In the genomic region with DNA sequence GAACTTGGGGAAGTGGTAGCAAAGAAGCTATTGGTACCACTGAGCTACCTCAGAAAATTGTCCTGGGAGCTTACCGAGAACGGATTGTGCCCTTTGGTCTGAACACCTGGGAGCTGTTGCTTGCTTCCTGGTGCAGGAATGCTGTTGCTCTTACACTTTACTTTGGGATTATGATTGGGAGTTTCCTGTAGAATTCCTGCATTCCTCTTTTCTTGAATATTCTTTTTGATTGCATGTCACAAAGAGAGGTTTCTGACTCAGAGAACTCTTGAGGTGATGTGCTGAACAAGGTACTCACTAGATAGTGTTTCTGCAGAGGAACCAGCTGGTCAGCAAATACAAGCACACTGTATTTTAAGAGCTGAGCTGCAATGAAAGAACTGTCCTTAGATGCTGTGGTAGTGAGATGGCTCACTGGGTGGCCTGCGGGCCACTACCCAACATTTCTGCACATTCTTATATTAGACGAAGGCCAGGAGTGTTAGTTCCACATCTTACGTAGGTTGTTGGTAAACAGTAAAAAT, we compare ENCODE assay signal across 25 cellular contexts. TPM values are rescaled to one million over a fixed set of nuclear protein-coding genes. Genes with fewer than 3 reads are reported as not detected.
DNase-seq lines count a peak whose midpoint lies in the region; ATAC-seq and TF ChIP-seq lines count a peak whose summit lies in the region.
"Had no signal": no experiment of that assay in that cellular context is flagged by ENCODE, and none has a peak within 500 bp of the region (broad histone marks: within the 10 kb centered on the region; RNA-seq: fewer than 3 reads in every experiment).

No MANE protein-coding gene starts in this region.

- H3K27me3 ChIP-seq in endodermal cell (ENCODE audit: control insufficient read depth, insufficient read depth, low read length, poor library complexity, severe bottlenecking) (no peaks in the 10 kb centered on the region), mucosa of rectum (ENCODE audit: control insufficient read depth in 2 of 2, insufficient read depth in 2 of 2, low read length in 2 of 2) (no peaks in the 10 kb centered on the region)
- H3K27me3 ChIP-seq: SJCRH30, tibial nerve had no signal

- WGBS in endodermal cell (ENCODE audit: insufficient coverage in 1 of 2, insufficient read length in 1 of 2), 2 experiments, result 85 to 91% methylated on average over 1 to 5 of the region's 5 CpGs

- H3K4me1 Mint-ChIP-seq in endodermal cell, result peaks cover 37% of the 10 kb centered on the region
- H3K4me1 Mint-ChIP-seq in activated T-cell treated with anti-CD3 and anti-CD28 coated beads, Interleukin-2, amount 50 U/mL, for 4 hours (ENCODE audit: low read depth), result peaks cover 2% of the 10 kb centered on the region

- no peaks in the 10 kb centered on the region for H3K27me3 Mint-ChIP-seq in endodermal cell (ENCODE audit: insufficient read depth)
- no peaks in the 10 kb centered on the region for H3K27me3 Mint-ChIP-seq in activated T-cell treated with anti-CD3 and anti-CD28 coated beads, Interleukin-2, amount 50 U/mL, for 4 hours (ENCODE audit: low read depth)
- H3K27me3 Mint-ChIP-seq: activated naive CD8-positive, alpha-beta T cell treated with anti-CD3 and anti-CD28 coated beads, Interleukin-2, amount 50 U/mL, for 24 hours; dendritic cell treated with granulocyte-macrophage colony-stimulating factor and Interleukin-4, amounts not matched to agents 40 ng/mL and 50 ng/mL, for 4 days; naive thymus-derived CD8-positive, alpha-beta T cell had no signal

- no peak overlapping the region for H3K9ac ChIP-seq in endodermal cell (ENCODE audit: extremely low read depth, low read length, poor library complexity, severe bottlenecking)
- no peak overlapping the region for H3K9ac ChIP-seq in mucosa of rectum (ENCODE audit: low read depth in 1 of 2, low read length in 2 of 2)

- H3K4me3 ChIP-seq in endodermal cell (ENCODE audit: low read length), result no peak overlapping the region
- H3K4me3 ChIP-seq in mucosa of rectum (ENCODE audit: low read length in 2 of 2), result peak overlapping the region in 1 of 2 donors; percentile 24
- H3K4me3 ChIP-seq: PC-9, SJCRH30, tibial nerve had no signal

- no peak overlapping the region for H3K4me3 Mint-ChIP-seq in endodermal cell
- H3K4me3 Mint-ChIP-seq in activated T-cell treated with anti-CD3 and anti-CD28 coated beads, Interleukin-2, amount 50 U/mL, for 4 hours, result no peak overlapping the region
- H3K4me3 Mint-ChIP-seq: activated naive CD8-positive, alpha-beta T cell treated with anti-CD3 and anti-CD28 coated beads, Interleukin-2, amount 50 U/mL, for 24 hours; dendritic cell treated with granulocyte-macrophage colony-stimulating factor and Interleukin-4, amounts not matched to agents 40 ng/mL and 50 ng/mL, for 4 days; HFFc6; naive thymus-derived CD8-positive, alpha-beta T cell had no signal

- no peak for TF ChIP-seq CTCF in endodermal cell (conservative IDR thresholded peaks at IDR 0.05)

- no peaks in the 10 kb centered on the region for H3K36me3 Mint-ChIP-seq in endodermal cell (ENCODE audit: low read depth)
- no peaks in the 10 kb centered on the region for H3K36me3 Mint-ChIP-seq in activated T-cell treated with anti-CD3 and anti-CD28 coated beads, Interleukin-2, amount 50 U/mL, for 4 hours (ENCODE audit: insufficient read depth)
- H3K36me3 Mint-ChIP-seq: naive thymus-derived CD8-positive, alpha-beta T cell had no signal

- H3K27ac ChIP-seq in endodermal cell (ENCODE audit: low read depth, low read length) (no peak overlapping the region), mucosa of rectum (ENCODE audit: low read depth in 2 of 2, low read length in 2 of 2) (peak overlapping the region; percentile 70 to 71)
- H3K27ac ChIP-seq: 22Rv1, PC-9, SJCRH30, VCaP had no signal

- H3K9me3 ChIP-seq in endodermal cell (ENCODE audit: control insufficient read depth, low read length) (no peaks in the 10 kb centered on the region), mucosa of rectum (ENCODE audit: control insufficient read depth in 2 of 2, low read length in 2 of 2) (no peaks in the 10 kb centered on the region)
- H3K9me3 ChIP-seq: SJCRH30, tibial nerve had no signal

- DNase-seq in NCI-H82 (lab: John Stamatoyannopoulos, UW), result peak; percentile 41
- no peak for DNase-seq in NCI-H82 treated with DMSO at 0.1 percent for 48 hours (lab: John Stamatoyannopoulos, UW; ENCODE audit: unreplicated experiment)
- no peak for DNase-seq in endodermal cell
- DNase-seq in middle frontal gyrus (ENCODE audit: extremely low spot score, low spot score), result no peak
- DNase-seq in activated T-cell treated with anti-CD3 and anti-CD28 coated beads, Interleukin-2, amount 50 U/mL, for 4 hours, result no peak
- DNase-seq: activated CD4-positive, alpha-beta T cell treated with anti-CD3 and anti-CD28 coated beads, Interleukin-2, amount 50 U/mL, for 48 hours; activated effector memory CD4-positive, alpha-beta T cell treated with anti-CD3 and anti-CD28 coated beads, Interleukin-2, amount 50 U/mL, for 16 hours; activated naive CD8-positive, alpha-beta T cell treated with anti-CD3 and anti-CD28 coated beads, Interleukin-2, amount 50 U/mL, for 24 hours; DND-41; HFFc6; islet precursor cell; naive thymus-derived CD8-positive, alpha-beta T cell; NCI-H1694; NCI-H345; PC-9; SJCRH30; stimulated activated naive CD4-positive, alpha-beta T cell; T-helper 2 cell had no signal

- H3K27ac Mint-ChIP-seq in endodermal cell, result peak overlapping the region; percentile 61
- H3K27ac Mint-ChIP-seq: activated naive CD8-positive, alpha-beta T cell treated with anti-CD3 and anti-CD28 coated beads, Interleukin-2, amount 50 U/mL, for 24 hours; dendritic cell treated with granulocyte-macrophage colony-stimulating factor and Interleukin-4, amounts not matched to agents 40 ng/mL and 50 ng/mL, for 4 days; naive thymus-derived CD8-positive, alpha-beta T cell had no signal

- no peaks in the 10 kb centered on the region for H3K36me3 ChIP-seq in endodermal cell (ENCODE audit: control insufficient read depth, insufficient read depth, low read length)
- H3K36me3 ChIP-seq in mucosa of rectum (ENCODE audit: control insufficient read depth in 2 of 2, insufficient read depth in 2 of 2, low read length in 2 of 2), result no peaks in the 10 kb centered on the region
- H3K36me3 ChIP-seq: SJCRH30, tibial nerve had no signal

- ATAC-seq in GM19023 (IDR thresholded peaks at IDR 0.05; ENCODE audit: unreplicated experiment), result no peak
- no peak for ATAC-seq in GM21737 (IDR thresholded peaks at IDR 0.05; ENCODE audit: unreplicated experiment)
- no peak for ATAC-seq in activated T-cell treated with anti-CD3 and anti-CD28 coated beads, Interleukin-2, amount 50 U/mL, for 4 hours
- ATAC-seq: activated naive CD8-positive, alpha-beta T cell treated with anti-CD3 and anti-CD28 coated beads, Interleukin-2, amount 50 U/mL, for 24 hours; naive thymus-derived CD8-positive, alpha-beta T cell had no signal

- no peaks in the 10 kb centered on the region for H3K9me3 Mint-ChIP-seq in endodermal cell
- H3K9me3 Mint-ChIP-seq in activated T-cell treated with anti-CD3 and anti-CD28 coated beads, Interleukin-2, amount 50 U/mL, for 4 hours, result no peaks in the 10 kb centered on the region
- H3K9me3 Mint-ChIP-seq: activated naive CD8-positive, alpha-beta T cell treated with anti-CD3 and anti-CD28 coated beads, Interleukin-2, amount 50 U/mL, for 24 hours; dendritic cell treated with granulocyte-macrophage colony-stimulating factor and Interleukin-4, amounts not matched to agents 40 ng/mL and 50 ng/mL, for 4 days; HFFc6; naive thymus-derived CD8-positive, alpha-beta T cell had no signal

- H3K4me1 ChIP-seq in endodermal cell (ENCODE audit: control insufficient read depth, insufficient read depth, low read length), result peaks cover 7% of the 10 kb centered on the region
- peaks cover 38 to 64% of the 10 kb centered on the region in 2 donors for H3K4me1 ChIP-seq in mucosa of rectum (ENCODE audit: control insufficient read depth in 2 of 2, insufficient read depth in 2 of 2, low read length in 2 of 2)

RNA-seq across cellular contexts. Expression of gene LRRC1, which starts 35.0 kb away (rescaled TPM):
- total RNA-seq in endodermal cell, result 10 to 100 TPM; 14.1 to 15.3 TPM
- 12.7 TPM for polyA plus RNA-seq in endodermal cell (2013, experiment 1 of 2)
- 8.8 TPM for polyA plus RNA-seq in endodermal cell (2013, experiment 2 of 2)
- 1 to 10 TPM in 1 of 3 donors, under 1 TPM in 2; 0.78 to 1.9 (median 0.79) TPM for total RNA-seq in activated T-cell treated with anti-CD3 and anti-CD28 coated beads, Interleukin-2, amount 50 U/mL, for 4 hours

Comparison
In these comparisons a context has a peak if more than half of its experiments do, and no peak if none do; other contexts are left out.
1. RNA of gene LRRC1, which starts 35.0 kb away (total RNA-seq): 14.1 to 15.3 TPM in endodermal cell; 0.78 to 1.9 TPM in activated T-cell treated with anti-CD3 and anti-CD28 coated beads, Interleukin-2, amount 50 U/mL, for 4 hours; every median in the first group is over 4 times any median in the second.